Comparison of ENCODE assay signal across 25 cellular contexts in genomic region chr13:43206858-43207257, GRCh38.
"Had no signal": no experiment of that assay in that cellular context is flagged by ENCODE, and none has a peak within 500 bp of the region (broad histone marks: within the 10 kb centered on the region; RNA-seq: fewer than 3 reads in every experiment).

No MANE protein-coding gene starts in this region.

- H3K36me3 ChIP-seq: adrenal gland, ascending aorta, breast epithelium, cardiac muscle cell had no signal

- H3K4me3 ChIP-seq: adrenal gland, ascending aorta, breast epithelium, cardiac muscle cell, coronary artery, dorsolateral prefrontal cortex had no signal

- DNase-seq: activated CD4-positive, alpha-beta memory T cell treated with anti-CD3 and anti-CD28 coated beads, Interleukin-2, amount 10 ng/mL, durations not matched to agents 7 days and 5 days; activated CD4-positive, alpha-beta T cell treated with anti-CD3 and anti-CD28 coated beads for 1 hour; activated CD4-positive, alpha-beta T cell treated with anti-CD3 and anti-CD28 coated beads for 4 hours; activated CD4-positive, alpha-beta T cell treated with anti-CD3 and anti-CD28 coated beads, Interleukin-2, amount 10 ng/mL, durations not matched to agents 7 days and 5 days; activated CD4-positive, alpha-beta T cell treated with anti-CD3 and anti-CD28 coated beads, Interleukin-2, amount 50 U/mL, for 4 hours; activated CD8-positive, alpha-beta memory T cell treated with anti-CD3 and anti-CD28 coated beads, Interleukin-2, amount 50 U/mL, for 48 hours; activated gamma-delta T cell; activated naive CD4-positive, alpha-beta T cell treated with anti-CD3 and anti-CD28 coated beads, Interleukin-2, amount 50 U/mL, for 16 hours; activated naive CD4-positive, alpha-beta T cell treated with Interleukin-2 at 50 U/mL for 16 hours; activated T-cell treated with anti-CD3 and anti-CD28 coated beads for 4 hours; activated T-cell treated with anti-CD3 and anti-CD28 coated beads, Interleukin-2, amount 50 U/mL, for 24 hours; activated T-cell treated with anti-CD3 and anti-CD28 coated beads, Interleukin-2, amount 50 U/mL, for 72 hours; adrenal gland; dorsolateral prefrontal cortex; effector memory CD4-positive, alpha-beta T cell; endodermal cell; head of caudate nucleus; T-helper 2 cell had no signal

- H3K27ac ChIP-seq: adrenal gland, ascending aorta, breast epithelium, cardiac muscle cell, coronary artery, dorsolateral prefrontal cortex, VCaP had no signal

- H3K27me3 ChIP-seq: adrenal gland, ascending aorta, breast epithelium, cardiac muscle cell, dorsolateral prefrontal cortex had no signal

- ATAC-seq: activated T-cell treated with anti-CD3 and anti-CD28 coated beads, Interleukin-2, amount 50 U/mL, for 72 hours; esophagus mucosa; WTC11 had no signal

- H3K4me1 ChIP-seq: adrenal gland, ascending aorta, breast epithelium had no signal
